8 cellular contexts compared by ENCODE assay signal in the genomic region with DNA sequence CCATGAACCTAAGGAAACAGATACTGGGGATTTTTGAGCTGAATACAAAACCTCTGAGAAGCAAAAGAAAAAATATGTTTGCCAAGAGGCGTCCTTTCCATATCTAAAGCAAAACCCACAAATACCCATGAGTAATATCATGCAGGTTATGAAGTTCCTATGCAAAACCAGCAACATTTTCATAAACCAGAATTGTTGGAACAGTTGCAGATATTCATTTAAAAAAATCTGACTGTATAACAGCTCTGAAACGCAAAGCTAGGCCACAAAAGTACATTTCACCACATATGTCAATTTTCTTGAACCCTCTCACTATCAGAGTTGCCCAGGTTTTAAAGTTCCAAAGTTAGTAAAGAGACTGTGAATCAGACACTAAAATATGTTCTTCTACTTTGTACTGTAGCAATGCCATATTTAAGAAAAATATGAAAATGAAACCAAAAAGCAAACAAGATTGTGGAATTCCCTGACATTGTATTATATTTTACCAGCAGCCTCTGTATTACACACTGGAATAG. TPM values are rescaled to one million over a fixed set of nuclear protein-coding genes. Genes with fewer than 3 reads are reported as not detected.
DNase-seq lines count a peak whose midpoint lies in the region; ATAC-seq and TF ChIP-seq lines count a peak whose summit lies in the region.

No MANE protein-coding gene starts in this region.

- H3K9me3 Mint-ChIP-seq in activated B cell treated with CpG ODN at 0.5 μM for 24 hours (no peaks in the 10 kb centered on the region), naive B cell (peaks cover 0 to 3% (median 0%) of the 10 kb centered on the region in 7 donors)

- ATAC-seq in HG02759 (IDR thresholded peaks at IDR 0.05; ENCODE audit: unreplicated experiment) (peak; percentile 26), activated B cell treated with CpG ODN at 0.5 μM for 24 hours (ENCODE audit: low read depth) (no peak), naive B cell (ENCODE audit: low read depth in 2 of 2) (no peak)

- H3K36me3 Mint-ChIP-seq in activated B cell treated with CpG ODN at 0.5 μM for 24 hours (ENCODE audit: low read depth), result no peaks in the 10 kb centered on the region
- H3K36me3 Mint-ChIP-seq in naive B cell, result no peaks in the 10 kb centered on the region

- CTCF ChIA-PET in activated B cell treated with CpG ODN at 0.5 μM for 24 hours (lab: Charles Lee), result interaction anchor here (2.8 kb wide), 1 partner anchor 186 kb away, joined by 13 read pairs; no protein-coding TSS in a partner anchor

- intact Hi-C loops in activated B cell treated with CpG ODN at 0.5 μM for 24 hours (cut with micrococcal nuclease), result loop anchor here (1.0 to 5.0 kb wide), 4 partner anchors 8 to 416 kb away; no protein-coding TSS in a partner anchor

- H3K27ac Mint-ChIP-seq in activated B cell treated with CpG ODN at 0.5 μM for 24 hours (peak overlapping the region; percentile 91), naive B cell (peak overlapping the region; percentile 7 to 97 (median 90))

- H3K27me3 Mint-ChIP-seq in activated B cell treated with CpG ODN at 0.5 μM for 24 hours (no peaks in the 10 kb centered on the region), naive B cell (no peaks in the 10 kb centered on the region)

- TF ChIP-seq CTCF in GM13977 (IDR thresholded peaks at IDR 0.05; ENCODE audit: extremely low read depth, insufficient read depth, missing control alignments) (no peak), activated B cell treated with CpG ODN at 0.5 μM for 24 hours (IDR thresholded peaks at IDR 0.05) (no peak)

- POLR2A ChIA-PET in activated B cell treated with CpG ODN at 0.5 μM for 24 hours (lab: Charles Lee), result interaction anchor here (0.6 to 7.0 kb wide), 13 partner anchors 10 to 190 kb away, joined by 3 to 81 read pairs (median 9); a partner anchor contains a TSS

- H3K4me1 Mint-ChIP-seq in activated B cell treated with CpG ODN at 0.5 μM for 24 hours (peaks cover 57% of the 10 kb centered on the region), naive B cell (peaks cover 33 to 58% (median 56%) of the 10 kb centered on the region in 3 donors)

- DNase-seq in GM13977 (ENCODE audit: low spot score) (peak; percentile 21), activated B cell treated with CpG ODN at 0.5 μM for 24 hours (no peak), naive B cell (no peak), NCI-H1417 treated with DMSO at 0.1 percent for 48 hours (lab: John Stamatoyannopoulos, UW) (no peak), NCI-H1417 (lab: John Stamatoyannopoulos, UW) (no peak), 8988T (no peak), cerebellum (ENCODE audit: low spot score) (no peak)

- H3K4me3 Mint-ChIP-seq in activated B cell treated with CpG ODN at 0.5 μM for 24 hours (peak overlapping the region; percentile 78), naive B cell (peak overlapping the region in 6 of 8 donors; percentile 9 to 83 (median 71))

- in situ Hi-C loops in GM13977 (cut with MboI; ENCODE audit: low pct_unique_long_range_greater_than_20kb, low sequenced_read_pairs, unreplicated experiment), result no loop called here

RNA-seq across cellular contexts. Expression of a gene that starts 33.8 kb away (rescaled TPM):
- total RNA-seq in activated B cell treated with CpG ODN at 0.5 μM for 24 hours, result 148 and 179 TPM in 2 replicates
- 100 to 1,000 TPM; 109 to 152 (median 125) TPM for polyA plus RNA-seq in naive B cell (ENCODE audit: low read depth in 6 of 6)
- total RNA-seq in cerebellum, result 129 TPM
